ENCODE assay signal across 14 cellular contexts in the genomic region with DNA sequence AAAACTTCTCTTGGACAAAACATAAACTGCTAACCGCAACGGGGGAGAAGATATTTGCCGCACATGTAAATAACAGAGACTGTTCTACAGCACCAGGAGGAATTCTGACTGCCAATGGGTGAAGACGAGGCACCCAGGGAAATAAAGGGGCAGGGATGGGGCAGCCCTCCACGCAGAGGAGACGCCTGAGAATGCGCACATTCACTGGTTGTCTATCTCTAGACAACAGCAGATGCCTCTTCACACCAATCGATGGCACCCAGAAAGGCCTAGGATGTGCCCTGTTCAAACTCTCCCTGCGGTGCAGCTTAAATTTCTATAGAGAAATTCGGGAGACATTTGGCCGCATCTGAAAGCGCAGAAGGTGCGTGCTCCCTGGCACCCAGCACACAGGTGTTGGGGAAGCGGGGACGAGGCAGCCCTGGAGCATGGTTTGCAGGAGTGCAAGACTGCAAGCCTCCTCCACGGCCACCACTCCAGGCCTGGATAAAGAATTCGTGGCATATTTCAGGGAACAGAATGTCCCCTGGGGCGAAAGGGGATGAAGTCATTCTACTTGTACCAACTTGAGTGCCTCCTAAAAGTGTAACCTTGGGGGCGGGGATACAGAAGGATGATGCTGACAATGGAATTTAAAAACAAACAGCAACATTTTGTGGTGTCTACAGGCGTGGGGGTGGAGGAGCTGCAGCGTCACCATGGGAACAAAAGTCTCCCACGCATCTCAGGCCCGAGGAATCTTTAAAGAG. TPM values are rescaled to one million over a fixed set of nuclear protein-coding genes. Genes with fewer than 3 reads are reported as not detected.
A peak's percentile ranks its signal among the peaks of the same experiment; 100 is the strongest.
DNase-seq lines count a peak whose midpoint lies in the region; ATAC-seq, FAIRE-seq and TF ChIP-seq lines count a peak whose summit lies in the region.
"Had no signal": no experiment of that assay in that cellular context is flagged by ENCODE, and none has a peak within 500 bp of the region (broad histone marks: within the 10 kb centered on the region; RNA-seq: fewer than 3 reads in every experiment).

No MANE protein-coding gene starts in this region.

- peaks cover 49% of the 10 kb centered on the region for H3K27me3 Mint-ChIP-seq in activated CD8-positive, alpha-beta memory T cell treated with anti-CD3 and anti-CD28 coated beads, Interleukin-2, amount 10 ng/mL, durations not matched to agents 7 days and 5 days

- no peak overlapping the region for H3K27ac Mint-ChIP-seq in activated CD8-positive, alpha-beta memory T cell treated with anti-CD3 and anti-CD28 coated beads, Interleukin-2, amount 10 ng/mL, durations not matched to agents 7 days and 5 days
- H3K27ac Mint-ChIP-seq: activated naive CD4-positive, alpha-beta T cell treated with anti-CD3 and anti-CD28 coated beads, Interleukin-2, amount 50 U/mL, for 24 hours had no signal

- CTCF ChIA-PET in activated CD8-positive, alpha-beta memory T cell treated with anti-CD3 and anti-CD28 coated beads, Interleukin-2, amount 10 ng/mL, durations not matched to agents 7 days and 5 days (lab: Charles Lee): no interaction called here

- no peak for ATAC-seq in activated CD8-positive, alpha-beta memory T cell treated with anti-CD3 and anti-CD28 coated beads, Interleukin-2, amount 10 ng/mL, durations not matched to agents 7 days and 5 days
- ATAC-seq in SK-N-SH treated with all-trans-retinoic acid at 6 μM for 48 hours: no peak

- no peak for TF ChIP-seq POLR2A in breast epithelium (IDR thresholded peaks at IDR 0.05)

- DNase-seq in right atrium auricular region (ENCODE audit: low spot score) (peak; percentile 52), left ventricle myocardium inferior (no peak), breast epithelium (ENCODE audit: low spot score in 2 of 2) (peak; percentile 50 to 87), kidney (peak; percentile 32), ureter (ENCODE audit: low spot score) (no peak), OCI-M2 (lab: John Stamatoyannopoulos, UW; ENCODE audit: unreplicated experiment) (no peak)
- DNase-seq in activated CD8-positive, alpha-beta memory T cell treated with anti-CD3 and anti-CD28 coated beads, Interleukin-2, amount 10 ng/mL, durations not matched to agents 7 days and 5 days: no peak
- DNase-seq: DMS153, NCI-H1092 treated with DMSO at 0.1 percent for 48 hours, T-helper 2 cell had no signal

- H3K27me3 ChIP-seq in right atrium auricular region (peaks cover 17 to 41% of the 10 kb centered on the region in 2 donors), left ventricle myocardium inferior (ENCODE audit: low read depth) (peaks cover 100% of the 10 kb centered on the region), breast epithelium (no peaks in the 10 kb centered on the region)

- no peaks in the 10 kb centered on the region for H3K9me3 Mint-ChIP-seq in activated CD8-positive, alpha-beta memory T cell treated with anti-CD3 and anti-CD28 coated beads, Interleukin-2, amount 10 ng/mL, durations not matched to agents 7 days and 5 days (ENCODE audit: low read depth)
- H3K9me3 Mint-ChIP-seq: activated naive CD4-positive, alpha-beta T cell treated with anti-CD3 and anti-CD28 coated beads, Interleukin-2, amount 50 U/mL, for 24 hours had no signal

- no peak for FAIRE-seq in kidney (lab: Jason Lieb, UNC)

- H3K27ac ChIP-seq in right atrium auricular region (no peak overlapping the region), left ventricle myocardium inferior (replicated peaks) (no peak overlapping the region), breast epithelium (peak overlapping the region in 1 of 2 donors; percentile 25), kidney (ENCODE audit: low read depth in 2 of 2, low read length in 2 of 2) (no peak overlapping the region)
- H3K27ac ChIP-seq: prostate gland had no signal

- H3K4me1 ChIP-seq in right atrium auricular region: peaks cover 0 to 31% of the 10 kb centered on the region in 2 donors
- peaks cover 36% of the 10 kb centered on the region for H3K4me1 ChIP-seq in left ventricle myocardium inferior
- no peaks in the 10 kb centered on the region for H3K4me1 ChIP-seq in breast epithelium
- peaks cover 0 to 4% of the 10 kb centered on the region in 2 donors for H3K4me1 ChIP-seq in kidney (ENCODE audit: control insufficient read depth in 1 of 2, insufficient read depth in 1 of 2, low read depth in 1 of 2, low read length in 2 of 2)
- H3K4me1 ChIP-seq: prostate gland had no signal

- no peak overlapping the region for H3K4me3 Mint-ChIP-seq in activated CD8-positive, alpha-beta memory T cell treated with anti-CD3 and anti-CD28 coated beads, Interleukin-2, amount 10 ng/mL, durations not matched to agents 7 days and 5 days
- H3K4me3 Mint-ChIP-seq: activated naive CD4-positive, alpha-beta T cell treated with anti-CD3 and anti-CD28 coated beads, Interleukin-2, amount 50 U/mL, for 24 hours had no signal

- no peak overlapping the region for H3K4me3 ChIP-seq in right atrium auricular region
- no peak overlapping the region for H3K4me3 ChIP-seq in left ventricle myocardium inferior
- no peak overlapping the region for H3K4me3 ChIP-seq in breast epithelium
- no peak overlapping the region for H3K4me3 ChIP-seq in kidney (ENCODE audit: low read length in 2 of 2)

- intact Hi-C loops in left ventricle myocardium inferior (cut with micrococcal nuclease): no loop called here
- intact Hi-C loops in breast epithelium (cut with DNase I; ENCODE audit: low total_unique reads): loop anchor here (10.0 kb wide), 1 partner anchor 1747 kb away; no protein-coding TSS in a partner anchor
- intact Hi-C loops in kidney (cut with DNase I): no loop called here

- H3K9ac ChIP-seq in kidney (ENCODE audit: low read length in 2 of 2): no peak overlapping the region

- H3K4me1 Mint-ChIP-seq in activated CD8-positive, alpha-beta memory T cell treated with anti-CD3 and anti-CD28 coated beads, Interleukin-2, amount 10 ng/mL, durations not matched to agents 7 days and 5 days: peaks cover 4% of the 10 kb centered on the region

- H3K9me3 ChIP-seq in right atrium auricular region: no peaks in the 10 kb centered on the region
- H3K9me3 ChIP-seq in left ventricle myocardium inferior (replicated peaks): no peaks in the 10 kb centered on the region
- no peaks in the 10 kb centered on the region for H3K9me3 ChIP-seq in breast epithelium
- no peaks in the 10 kb centered on the region for H3K9me3 ChIP-seq in kidney (ENCODE audit: control insufficient read depth in 1 of 2, low read length in 2 of 2)
- H3K9me3 ChIP-seq: prostate gland had no signal

- H3K36me3 ChIP-seq in right atrium auricular region: no peaks in the 10 kb centered on the region
- no peaks in the 10 kb centered on the region for H3K36me3 ChIP-seq in left ventricle myocardium inferior
- H3K36me3 ChIP-seq in breast epithelium: no peaks in the 10 kb centered on the region
- H3K36me3 ChIP-seq in kidney (ENCODE audit: control insufficient read depth in 1 of 2, insufficient read depth in 2 of 2, low read length in 2 of 2): no peaks in the 10 kb centered on the region
- H3K36me3 ChIP-seq: prostate gland had no signal

- TF ChIP-seq CTCF in right atrium auricular region (IDR thresholded peaks at IDR 0.05) (no peak), left ventricle myocardium inferior (IDR thresholded peaks at IDR 0.05; ENCODE audit: borderline replicate concordance) (no peak), breast epithelium (IDR thresholded peaks at IDR 0.05) (no peak), kidney (IDR thresholded peaks at IDR 0.05; ENCODE audit: borderline replicate concordance, extremely low read depth, insufficient read depth) (no peak)

- peaks cover 4% of the 10 kb centered on the region for H3K36me3 Mint-ChIP-seq in activated CD8-positive, alpha-beta memory T cell treated with anti-CD3 and anti-CD28 coated beads, Interleukin-2, amount 10 ng/mL, durations not matched to agents 7 days and 5 days
- H3K36me3 Mint-ChIP-seq: activated naive CD4-positive, alpha-beta T cell treated with anti-CD3 and anti-CD28 coated beads, Interleukin-2, amount 50 U/mL, for 24 hours had no signal

TF ChIP-seq in SK-N-SH treated with all-trans-retinoic acid at 6 μM for 48 hours, 23 proteins besides CTCF, POLR2A, EP300 and RAD21 (continues in another document):
- TF ChIP-seq, protein P1, sequence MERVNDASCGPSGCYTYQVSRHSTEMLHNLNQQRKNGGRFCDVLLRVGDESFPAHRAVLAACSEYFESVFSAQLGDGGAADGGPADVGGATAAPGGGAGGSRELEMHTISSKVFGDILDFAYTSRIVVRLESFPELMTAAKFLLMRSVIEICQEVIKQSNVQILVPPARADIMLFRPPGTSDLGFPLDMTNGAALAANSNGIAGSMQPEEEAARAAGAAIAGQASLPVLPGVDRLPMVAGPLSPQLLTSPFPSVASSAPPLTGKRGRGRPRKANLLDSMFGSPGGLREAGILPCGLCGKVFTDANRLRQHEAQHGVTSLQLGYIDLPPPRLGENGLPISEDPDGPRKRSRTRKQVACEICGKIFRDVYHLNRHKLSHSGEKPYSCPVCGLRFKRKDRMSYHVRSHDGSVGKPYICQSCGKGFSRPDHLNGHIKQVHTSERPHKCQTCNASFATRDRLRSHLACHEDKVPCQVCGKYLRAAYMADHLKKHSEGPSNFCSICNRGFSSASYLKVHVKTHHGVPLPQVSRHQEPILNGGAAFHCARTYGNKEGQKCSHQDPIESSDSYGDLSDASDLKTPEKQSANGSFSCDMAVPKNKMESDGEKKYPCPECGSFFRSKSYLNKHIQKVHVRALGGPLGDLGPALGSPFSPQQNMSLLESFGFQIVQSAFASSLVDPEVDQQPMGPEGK (CRISPR knock-in tag; IDR thresholded peaks at IDR 0.05; ENCODE audit: borderline replicate concordance): no peak
- TF ChIP-seq ZC3H10 (CRISPR knock-in tag; IDR thresholded peaks at IDR 0.05) (no peak), TCF4 (CRISPR knock-in tag; IDR thresholded peaks at IDR 0.05; ENCODE audit: borderline replicate concordance) (no peak), ZNF70 (CRISPR knock-in tag; IDR thresholded peaks at IDR 0.05) (no peak), RARB (CRISPR knock-in tag; IDR thresholded peaks at IDR 0.05) (no peak), ZFP30 (CRISPR knock-in tag; IDR thresholded peaks at IDR 0.05) (no peak)
- TF ChIP-seq, protein P2, sequence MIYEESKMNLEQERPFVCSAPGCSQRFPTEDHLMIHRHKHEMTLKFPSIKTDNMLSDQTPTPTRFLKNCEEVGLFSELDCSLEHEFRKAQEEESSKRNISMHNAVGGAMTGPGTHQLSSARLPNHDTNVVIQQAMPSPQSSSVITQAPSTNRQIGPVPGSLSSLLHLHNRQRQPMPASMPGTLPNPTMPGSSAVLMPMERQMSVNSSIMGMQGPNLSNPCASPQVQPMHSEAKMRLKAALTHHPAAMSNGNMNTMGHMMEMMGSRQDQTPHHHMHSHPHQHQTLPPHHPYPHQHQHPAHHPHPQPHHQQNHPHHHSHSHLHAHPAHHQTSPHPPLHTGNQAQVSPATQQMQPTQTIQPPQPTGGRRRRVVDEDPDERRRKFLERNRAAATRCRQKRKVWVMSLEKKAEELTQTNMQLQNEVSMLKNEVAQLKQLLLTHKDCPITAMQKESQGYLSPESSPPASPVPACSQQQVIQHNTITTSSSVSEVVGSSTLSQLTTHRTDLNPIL (CRISPR knock-in tag; IDR thresholded peaks at IDR 0.05; ENCODE audit: low read depth): no peak

RNA-seq across cellular contexts. Expression of a gene that starts 6.3 kb away (rescaled TPM):
- total RNA-seq in right atrium auricular region (under 1 TPM in 1 of 2 donors, not detected in 1; 0.83 TPM), left ventricle myocardium inferior (6.2 TPM), breast epithelium (10 to 100 TPM; 19.2 to 69.4 (median 26.2) TPM), kidney (44.2 TPM), ureter (3.3 TPM)
- 11.7 TPM for polyA plus RNA-seq in kidney (ENCODE audit: insufficient read depth, low read depth, low replicate concordance)
- total RNA-seq in activated CD8-positive, alpha-beta memory T cell treated with anti-CD3 and anti-CD28 coated beads, Interleukin-2, amount 10 ng/mL, durations not matched to agents 7 days and 5 days: not detected
- total RNA-seq: A673 had no signal

Comparison
In these comparisons a context has a peak if more than half of its experiments do, and no peak if none do; other contexts are left out.
1. DNase-seq: peak in right atrium auricular region (single experiment), breast epithelium (2 of 2) and kidney (single experiment); none in left ventricle myocardium inferior (single experiment), ureter (single experiment), activated CD8-positive, alpha-beta memory T cell treated with anti-CD3 and anti-CD28 coated beads, Interleukin-2, amount 10 ng/mL, durations not matched to agents 7 days and 5 days (single experiment) and OCI-M2 (single experiment).